In the genomic region with DNA sequence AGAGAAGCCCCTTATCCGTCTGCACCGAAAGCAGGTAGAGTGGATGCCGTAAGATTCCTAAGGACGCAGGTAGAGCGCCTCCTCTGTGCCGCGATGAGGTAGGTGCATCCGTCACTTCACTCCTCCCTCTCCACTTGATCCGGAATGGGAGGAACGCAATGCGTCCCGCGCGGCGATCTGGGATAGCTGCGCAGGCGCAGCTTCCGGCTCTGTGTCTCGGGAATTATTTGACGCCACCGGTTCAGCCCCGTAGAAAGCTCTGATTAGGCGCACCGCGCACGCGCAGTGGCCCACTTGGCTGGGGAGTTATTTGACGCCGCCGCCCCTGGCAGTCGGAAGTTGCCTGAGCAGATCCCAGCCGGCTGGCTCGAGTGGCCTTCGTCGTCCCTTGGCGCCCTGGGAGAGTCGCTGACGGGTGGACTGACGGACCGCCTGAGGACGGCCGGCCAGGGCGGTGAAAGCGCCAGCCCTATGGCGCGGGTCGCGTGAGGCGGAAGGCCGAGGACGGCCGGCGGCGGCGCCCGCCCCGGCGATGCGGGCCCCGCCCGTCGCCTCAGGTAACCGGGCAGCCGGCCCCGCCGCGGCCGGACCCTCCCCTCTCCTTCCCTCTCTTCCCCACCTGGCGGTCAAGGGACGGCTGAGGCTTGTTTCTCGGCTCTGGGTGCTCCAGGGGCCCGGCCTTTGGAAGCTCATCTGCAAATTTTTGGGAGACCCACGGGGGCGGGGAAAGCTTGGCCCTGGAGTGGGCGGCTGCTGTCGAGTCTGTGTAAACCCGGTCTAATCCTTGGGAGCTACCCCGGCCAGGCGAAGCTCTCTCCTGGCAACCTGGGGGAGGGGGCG, we compare ENCODE assay signal across 8 cellular contexts. TPM values are rescaled to one million over a fixed set of nuclear protein-coding genes. Genes with fewer than 3 reads are reported as not detected.
DNase-seq lines count a peak whose midpoint lies in the region; ATAC-seq and TF ChIP-seq lines count a peak whose summit lies in the region.

Gene RALGAPB, plus strand, starts transcription at position 331 of the 840 bp plus-strand sequence. CDS start 15,590 bp downstream, outside the sequence.

- no peaks in the 10 kb centered on the region for H3K36me3 ChIP-seq in fibroblast of lung (ENCODE audit: control insufficient read depth, insufficient read depth, low read length)
- no peaks in the 10 kb centered on the region for H3K36me3 ChIP-seq in naive thymus-derived CD4-positive, alpha-beta T cell (ENCODE audit: control insufficient read depth in 2 of 3, insufficient read depth in 3 of 3, low read length in 3 of 3)

- TF ChIP-seq CTCF in LNCaP clone FGC (IDR thresholded peaks at IDR 0.05; ENCODE audit: control insufficient read depth, extremely low read depth, insufficient read depth) (peak; percentile 66), RWPE1 (conservative IDR thresholded peaks at IDR 0.05; ENCODE audit: low read depth) (peak; percentile 78), fibroblast of lung (conservative IDR thresholded peaks at IDR 0.05 in 1 of 2, IDR thresholded peaks at IDR 0.05 in 1 of 2; ENCODE audit: low read depth in 1 of 2, low read length in 2 of 2) (peak; percentile 26 to 49)

- peak within 1 kb of the TSS; percentile 99 for H2AFZ ChIP-seq in fibroblast of lung (ENCODE audit: low read length)

- peak; percentile 100 for DNase-seq in ELF-1 (ENCODE audit: low read depth, low spot score)
- DNase-seq in H4 (ENCODE audit: low spot score) = peak; percentile 97
- DNase-seq in LNCaP clone FGC (ENCODE audit: low read depth) = peak; percentile 98
- peak; percentile 100 for DNase-seq in RWPE1 (ENCODE audit: low spot score)
- peak; percentile 94 to 97 for DNase-seq in fibroblast of lung (ENCODE audit: low read depth in 2 of 2)
- peak; percentile 96 to 99 (median 98) for DNase-seq in naive thymus-derived CD4-positive, alpha-beta T cell
- DNase-seq in stimulated activated naive B cell treated with anti-CD40 and anti-IgM and Interleukin-4, amounts not matched to agents 10 μg/mL and 1 μg/mL and 100 μg/mL, for 72 hours = peak; percentile 96

- H3K27me3 Mint-ChIP-seq in activated T-helper 17 cell treated with anti-CD3 and anti-CD28 coated beads, Interleukin-2, amount 50 U/mL, for 72 hours = no peaks in the 10 kb centered on the region
- peaks cover 0 to 14% (median 0%) of the 10 kb centered on the region in 5 donors for H3K27me3 Mint-ChIP-seq in naive thymus-derived CD4-positive, alpha-beta T cell
- peaks cover 0 to 4% of the 10 kb centered on the region in 2 donors for H3K27me3 Mint-ChIP-seq in stimulated activated naive B cell treated with anti-CD40 and anti-IgM and Interleukin-4, amounts not matched to agents 10 μg/mL and 1 μg/mL and 100 μg/mL, for 72 hours

- no peaks in the 10 kb centered on the region for H3K36me3 Mint-ChIP-seq in activated T-helper 17 cell treated with anti-CD3 and anti-CD28 coated beads, Interleukin-2, amount 50 U/mL, for 72 hours (ENCODE audit: low read depth)
- H3K36me3 Mint-ChIP-seq in naive thymus-derived CD4-positive, alpha-beta T cell = peaks cover 0 to 5% (median 0%) of the 10 kb centered on the region in 5 donors
- peaks cover 0 to 5% of the 10 kb centered on the region in 2 donors for H3K36me3 Mint-ChIP-seq in stimulated activated naive B cell treated with anti-CD40 and anti-IgM and Interleukin-4, amounts not matched to agents 10 μg/mL and 1 μg/mL and 100 μg/mL, for 72 hours

- peak within 1 kb of the TSS; percentile 95 for H3K4me2 ChIP-seq in fibroblast of lung (ENCODE audit: extremely low read depth, insufficient read depth, low read length)

- no peaks in the 10 kb centered on the region for H3K9me3 ChIP-seq in fibroblast of lung (ENCODE audit: control insufficient read depth, insufficient read depth, low read depth, low read length)
- H3K9me3 ChIP-seq in naive thymus-derived CD4-positive, alpha-beta T cell (ENCODE audit: control insufficient read depth in 2 of 3, low read length in 3 of 3) = no peaks in the 10 kb centered on the region

- H3K4me3 ChIP-seq in LNCaP clone FGC (ENCODE audit: low read depth, low read length) (peak within 1 kb of the TSS; percentile 87), fibroblast of lung (replicated peaks in 1 of 4; ENCODE audit: control extremely low read depth in 1 of 4, insufficient read depth in 1 of 4, low read depth in 3 of 4, low read length in 4 of 4) (peak within 1 kb of the TSS; percentile 70 to 95 (median 85))
- peak within 1 kb of the TSS; percentile 57 for H3K4me3 ChIP-seq in naive thymus-derived CD4-positive, alpha-beta T cell (ENCODE audit: low read length)

- H3K4me3 Mint-ChIP-seq in activated T-helper 17 cell treated with anti-CD3 and anti-CD28 coated beads, Interleukin-2, amount 50 U/mL, for 72 hours = peak within 1 kb of the TSS; percentile 85
- peak within 1 kb of the TSS; percentile 87 to 94 (median 92) for H3K4me3 Mint-ChIP-seq in naive thymus-derived CD4-positive, alpha-beta T cell
- H3K4me3 Mint-ChIP-seq in stimulated activated naive B cell treated with anti-CD40 and anti-IgM and Interleukin-4, amounts not matched to agents 10 μg/mL and 1 μg/mL and 100 μg/mL, for 72 hours = peak within 1 kb of the TSS; percentile 83 to 89

- POLR2A ChIA-PET in RWPE1 (lab: Yijun Ruan, JAX; ENCODE audit: low non-redundant PET) = interaction anchor here (1.1 to 2.2 kb wide), 4 partner anchors 19 to 42 kb away, joined by 3 to 17 read pairs (median 9); partner anchors contain the start of gene SNHG17
- POLR2A ChIA-PET in naive thymus-derived CD4-positive, alpha-beta T cell (lab: Charles Lee) = interaction anchor here (0.9 to 3.9 kb wide), 9 partner anchors 15 to 440 kb away, joined by 3 to 48 read pairs (median 3); partner anchors contain the start of genes SNHG17 and TTI1

- intact Hi-C loops in naive thymus-derived CD4-positive, alpha-beta T cell (cut with micrococcal nuclease) = loop anchor here (1.0 kb wide), 3 partner anchors 26 to 490 kb away; partner anchors contain the start of genes SNHG17 (in 2 of the 2) and DHX35 (in 1 of the 2)

- peaks cover 6% of the 10 kb centered on the region for H3K4me1 ChIP-seq in fibroblast of lung (ENCODE audit: control insufficient read depth, extremely low read depth, insufficient read depth, low read length)
- peaks cover 21 to 24% of the 10 kb centered on the region in 2 donors for H3K4me1 ChIP-seq in naive thymus-derived CD4-positive, alpha-beta T cell (ENCODE audit: control insufficient read depth in 2 of 2, insufficient read depth in 2 of 2, low read length in 2 of 2)

- peak within 1 kb of the TSS; percentile 91 for H3K9ac ChIP-seq in fibroblast of lung (ENCODE audit: insufficient read depth, low read length)

- H3K27ac ChIP-seq in RWPE1 = peak within 1 kb of the TSS; percentile 84
- peak within 1 kb of the TSS; percentile 66 for H3K27ac ChIP-seq in fibroblast of lung (ENCODE audit: insufficient read depth, low read length)
- peak within 1 kb of the TSS; percentile 80 for H3K27ac ChIP-seq in naive thymus-derived CD4-positive, alpha-beta T cell (ENCODE audit: low read depth, low read length)

- H4K20me1 ChIP-seq in fibroblast of lung (ENCODE audit: control insufficient read depth, extremely low read depth, insufficient read depth, low read length) = peaks cover 3% of the 10 kb centered on the region

- H3K4me1 Mint-ChIP-seq in activated T-helper 17 cell treated with anti-CD3 and anti-CD28 coated beads, Interleukin-2, amount 50 U/mL, for 72 hours = peaks cover 28% of the 10 kb centered on the region
- H3K4me1 Mint-ChIP-seq in naive thymus-derived CD4-positive, alpha-beta T cell = peaks cover 37 to 57% (median 52%) of the 10 kb centered on the region in 7 donors
- H3K4me1 Mint-ChIP-seq in stimulated activated naive B cell treated with anti-CD40 and anti-IgM and Interleukin-4, amounts not matched to agents 10 μg/mL and 1 μg/mL and 100 μg/mL, for 72 hours = peaks cover 22 to 45% of the 10 kb centered on the region in 2 donors

- peaks cover 3% of the 10 kb centered on the region for H3K27me3 ChIP-seq in fibroblast of lung (ENCODE audit: control insufficient read depth, insufficient read depth, low read length)
- H3K27me3 ChIP-seq in naive thymus-derived CD4-positive, alpha-beta T cell (ENCODE audit: control insufficient read depth in 2 of 2, insufficient read depth in 2 of 2, low read length in 2 of 2) = no peaks in the 10 kb centered on the region

- CTCF ChIA-PET in RWPE1 (lab: Yijun Ruan, JAX) = interaction anchor here (0.5 to 2.3 kb wide), 13 partner anchors 12 to 909 kb away, joined by 3 to 17 read pairs (median 4); partner anchors contain the start of gene SNHG17
- CTCF ChIA-PET in naive thymus-derived CD4-positive, alpha-beta T cell (lab: Charles Lee) = interaction anchor here (0.9 to 2.1 kb wide), 4 partner anchors 20 to 38 kb away, joined by 3 to 18 read pairs (median 6); partner anchors contain the start of gene SNHG17

- peak within 1 kb of the TSS; percentile 81 for H3K27ac Mint-ChIP-seq in activated T-helper 17 cell treated with anti-CD3 and anti-CD28 coated beads, Interleukin-2, amount 50 U/mL, for 72 hours
- peak within 1 kb of the TSS; percentile 87 to 97 (median 94) for H3K27ac Mint-ChIP-seq in naive thymus-derived CD4-positive, alpha-beta T cell
- peak within 1 kb of the TSS; percentile 93 for H3K27ac Mint-ChIP-seq in stimulated activated naive B cell treated with anti-CD40 and anti-IgM and Interleukin-4, amounts not matched to agents 10 μg/mL and 1 μg/mL and 100 μg/mL, for 72 hours

- ATAC-seq in activated T-helper 17 cell treated with anti-CD3 and anti-CD28 coated beads, Interleukin-2, amount 50 U/mL, for 72 hours (replicated peaks) = peak; percentile 96
- ATAC-seq in naive thymus-derived CD4-positive, alpha-beta T cell = peak; percentile 95
- peak; percentile 90 to 91 for ATAC-seq in stimulated activated naive B cell treated with anti-CD40 and anti-IgM and Interleukin-4, amounts not matched to agents 10 μg/mL and 1 μg/mL and 100 μg/mL, for 72 hours (replicated peaks)

- H3K79me2 ChIP-seq in fibroblast of lung (ENCODE audit: control insufficient read depth, insufficient read depth, low read length) = peaks cover 45% of the 10 kb centered on the region

- H3K9me3 Mint-ChIP-seq in activated T-helper 17 cell treated with anti-CD3 and anti-CD28 coated beads, Interleukin-2, amount 50 U/mL, for 72 hours = no peaks in the 10 kb centered on the region
- H3K9me3 Mint-ChIP-seq in naive thymus-derived CD4-positive, alpha-beta T cell = peaks cover 0 to 3% (median 0%) of the 10 kb centered on the region in 11 donors
- H3K9me3 Mint-ChIP-seq in stimulated activated naive B cell treated with anti-CD40 and anti-IgM and Interleukin-4, amounts not matched to agents 10 μg/mL and 1 μg/mL and 100 μg/mL, for 72 hours = peaks cover 2 to 4% of the 10 kb centered on the region in 2 donors

RNA-seq across cellular contexts. Expression of gene RALGAPB, which starts in this region (rescaled TPM):
- 14.0 and 15.1 TPM in 2 replicates for total RNA-seq in H4 (2014; rRNA removed; shearing (Covaris generic))
- 10 to 100 TPM; 24.8 to 30.1 TPM for total RNA-seq in activated T-helper 17 cell treated with anti-CD3 and anti-CD28 coated beads, Interleukin-2, amount 50 U/mL, for 72 hours
- 22.1 and 31.4 TPM in 2 replicates for total RNA-seq in fibroblast of lung
- polyA plus RNA-seq in fibroblast of lung = 15.6 and 19.5 TPM in 2 replicates
- polyA plus RNA-seq in fibroblast of lung (2012) = 12.7 and 15.4 TPM in 2 replicates
- 13.8 and 15.2 TPM in 2 replicates for polyA minus RNA-seq in fibroblast of lung (ENCODE audit: low replicate concordance)
- total RNA-seq in naive thymus-derived CD4-positive, alpha-beta T cell = 10 to 100 TPM; 36.8 to 50.4 (median 41.8) TPM
- 10 to 100 TPM; 10.8 to 14.7 TPM for polyA plus RNA-seq in naive thymus-derived CD4-positive, alpha-beta T cell

Comparison
In these comparisons a context has a peak if more than half of its experiments do, and no peak if none do; other contexts are left out.
1. Peak in every context shown above with its lines: DNase-seq, ATAC-seq, H3K4me3 ChIP-seq and H3K27ac ChIP-seq.